In genomic region chr6:114218421-114218820, GRCh38 we compare ENCODE assay signal across 12 cellular contexts.
DNase-seq lines count a peak whose midpoint lies in the region; ATAC-seq and TF ChIP-seq lines count a peak whose summit lies in the region.
"Had no signal": no experiment of that assay in that cellular context is flagged by ENCODE, and none has a peak within 500 bp of the region (broad histone marks: within the 10 kb centered on the region; RNA-seq: fewer than 3 reads in every experiment).

No MANE protein-coding gene starts in this region.

- no peaks in the 10 kb centered on the region; the same call in 1 of the 2 replicates for H3K9me2 ChIP-seq in GM23338 (ENCODE audit: insufficient read depth)

- ATAC-seq in GM23338 (no peak), GM21423 (IDR thresholded peaks at IDR 0.05; ENCODE audit: unreplicated experiment) (no peak)

- TF ChIP-seq CTCF in GM23338 (conservative IDR thresholded peaks at IDR 0.05; ENCODE audit: low read depth in 2 of 2), result no peak

- no peaks in the 10 kb centered on the region for H3K9me3 ChIP-seq in SK-N-MC (ENCODE audit: low read depth, low read length)
- H3K9me3 ChIP-seq: BLaER1, Caco-2 had no signal

- no peak overlapping the region for H3K4me3 Mint-ChIP-seq in GM23338
- H3K4me3 Mint-ChIP-seq: CD8-positive, alpha-beta memory T cell had no signal

- H3K9me3 Mint-ChIP-seq in GM23338, result peaks cover 5% of the 10 kb centered on the region; the same call in 2 of the 3 replicates

- H3K4me1 Mint-ChIP-seq in GM23338, result peaks cover 38% of the 10 kb centered on the region
- H3K4me1 Mint-ChIP-seq: CD8-positive, alpha-beta memory T cell had no signal

- H3F3A ChIP-seq in GM23338 (replicated peaks; ENCODE audit: low read depth), result no peaks in the 10 kb centered on the region

- H4K20me1 ChIP-seq in GM23338 (replicated peaks; ENCODE audit: insufficient read depth), result no peaks in the 10 kb centered on the region
- H4K20me1 ChIP-seq: BLaER1 had no signal

- no peaks in the 10 kb centered on the region for H3K79me2 ChIP-seq in GM23338 (replicated peaks; ENCODE audit: insufficient read depth)

- H3K4me3 ChIP-seq in GM23338, result no peak overlapping the region
- no peak overlapping the region for H3K4me3 ChIP-seq in SK-N-MC
- H3K4me3 ChIP-seq in skeletal muscle cell (ENCODE audit: low read depth, low read length), result no peak overlapping the region
- H3K4me3 ChIP-seq: BLaER1 had no signal

- no peak overlapping the region for H2AFZ ChIP-seq in GM23338

- no peak overlapping the region for H3K27ac ChIP-seq in GM23338 (ENCODE audit: low read depth)
- H3K27ac ChIP-seq in SK-N-MC, result peak overlapping the region; percentile 48; the same call in 1 of the 2 replicates
- H3K27ac ChIP-seq: BLaER1 had no signal

- H3K27me3 Mint-ChIP-seq in GM23338 (ENCODE audit: insufficient read depth, low read depth, poor library complexity), result no peaks in the 10 kb centered on the region
- H3K27me3 Mint-ChIP-seq: CD8-positive, alpha-beta memory T cell had no signal

- DNase-seq in GM23338 (ENCODE audit: low spot score) (no peak), SK-N-MC (ENCODE audit: low read depth, low spot score) (no peak), fibroblast of peridontal ligament (ENCODE audit: extremely low read depth) (peak; percentile 1), skeletal muscle cell (ENCODE audit: low read depth) (peak; percentile 7), NCI-H1436 (lab: John Stamatoyannopoulos, UW) (no peak), glomerular visceral epithelial cell (ENCODE audit: extremely low spot score) (no peak)
- DNase-seq: 8988T; AML-193; Caco-2; CD8-positive, alpha-beta memory T cell had no signal

- H3K4me2 ChIP-seq in GM23338, result no peak overlapping the region
- H3K4me2 ChIP-seq: BLaER1 had no signal

- H3K27ac Mint-ChIP-seq in GM23338, result 0 out of 2 replicates have a peak overlapping the region, but pooled peaks have one; percentile 23
- H3K27ac Mint-ChIP-seq: CD8-positive, alpha-beta memory T cell had no signal

- H3K36me3 Mint-ChIP-seq in GM23338 (ENCODE audit: low read depth), result peaks cover 21% of the 10 kb centered on the region
- H3K36me3 Mint-ChIP-seq: CD8-positive, alpha-beta memory T cell had no signal

- H3K27me3 ChIP-seq in GM23338 (ENCODE audit: insufficient read depth), result no peaks in the 10 kb centered on the region
- H3K27me3 ChIP-seq: BLaER1 had no signal

- no peak overlapping the region for H3K9ac ChIP-seq in SK-N-MC (ENCODE audit: insufficient read length)
- H3K9ac ChIP-seq: BLaER1 had no signal

- no peaks in the 10 kb centered on the region; the same call in 1 of the 2 replicates for H3K36me3 ChIP-seq in GM23338 (ENCODE audit: insufficient read depth)
- H3K36me3 ChIP-seq in SK-N-MC (ENCODE audit: insufficient read depth, low read length), result no peaks in the 10 kb centered on the region
- H3K36me3 ChIP-seq: BLaER1 had no signal

- H3K4me1 ChIP-seq in GM23338 (ENCODE audit: insufficient read depth), result peaks cover 23% of the 10 kb centered on the region; the same call in 1 of the 2 replicates
- H3K4me1 ChIP-seq: BLaER1, Caco-2 had no signal

TF ChIP-seq in GM23338, 12 proteins besides CTCF, POLR2A, EP300 and RAD21 (continues in another document):
- TF ChIP-seq ZNF331 (CRISPR knock-in tag; IDR thresholded peaks at IDR 0.05; ENCODE audit: low read depth), result no peak
- no peak for TF ChIP-seq ZNF462 (CRISPR knock-in tag; IDR thresholded peaks at IDR 0.05)
- no peak for TF ChIP-seq EZH2phosphoT487 (IDR thresholded peaks at IDR 0.05; ENCODE audit: unreplicated experiment)
- TF ChIP-seq ZNF114 (CRISPR knock-in tag; IDR thresholded peaks at IDR 0.05), result no peak
- no peak for TF ChIP-seq EZH2 (IDR thresholded peaks at IDR 0.05; ENCODE audit: low read depth, unreplicated experiment)
- no peak for TF ChIP-seq JUNB (IDR thresholded peaks at IDR 0.05; ENCODE audit: unreplicated experiment)
- TF ChIP-seq STAT1 (IDR thresholded peaks at IDR 0.05; ENCODE audit: unreplicated experiment), result no peak
- no peak for TF ChIP-seq POLR2AphosphoS5 (IDR thresholded peaks at IDR 0.05; ENCODE audit: low read depth)
- TF ChIP-seq CREB1 (CRISPR knock-in tag; IDR thresholded peaks at IDR 0.05; ENCODE audit: low read depth), result no peak
- TF ChIP-seq ETS1 (IDR thresholded peaks at IDR 0.05), result no peak

Comparison
In these comparisons a context has a peak if more than half of its experiments do, and no peak if none do; other contexts are left out.
1. DNase-seq: peak in fibroblast of peridontal ligament (single experiment) and skeletal muscle cell (single experiment); none in GM23338 (single experiment), SK-N-MC (single experiment), NCI-H1436 (single experiment) and glomerular visceral epithelial cell (single experiment).